In genomic region chr12:14384783-14385638, GRCh38 we compare ENCODE assay signal across 8 cellular contexts. TPM values are rescaled to one million over a fixed set of nuclear protein-coding genes. Genes with fewer than 3 reads are reported as not detected.
DNase-seq lines count a peak whose midpoint lies in the region; ATAC-seq and TF ChIP-seq lines count a peak whose summit lies in the region.

No MANE protein-coding gene starts in this region.

- H3K4me1 Mint-ChIP-seq in stimulated activated naive B cell treated with anti-CD40 and anti-IgM and Interleukin-4, amounts not matched to agents 10 μg/mL and 1 μg/mL and 100 μg/mL, for 72 hours, result peaks cover 11 to 41% of the 10 kb centered on the region in 2 donors

- H3K27ac ChIP-seq in effector memory CD4-positive, alpha-beta T cell (ENCODE audit: insufficient read depth, low read length, poor library complexity, severe bottlenecking), result peak overlapping the region; percentile 56

- H3K27ac Mint-ChIP-seq in stimulated activated naive B cell treated with anti-CD40 and anti-IgM and Interleukin-4, amounts not matched to agents 10 μg/mL and 1 μg/mL and 100 μg/mL, for 72 hours, result peak overlapping the region; percentile 85

- no peaks in the 10 kb centered on the region for H3K27me3 ChIP-seq in BE2C
- no peaks in the 10 kb centered on the region for H3K27me3 ChIP-seq in effector memory CD4-positive, alpha-beta T cell (replicated peaks; ENCODE audit: control insufficient read depth, insufficient read depth, low read length, poor library complexity, severe bottlenecking)

- peaks cover 49 to 62% of the 10 kb centered on the region in 2 donors for H3K36me3 Mint-ChIP-seq in stimulated activated naive B cell treated with anti-CD40 and anti-IgM and Interleukin-4, amounts not matched to agents 10 μg/mL and 1 μg/mL and 100 μg/mL, for 72 hours

- no peak for TF ChIP-seq CTCF in BE2C (IDR thresholded peaks at IDR 0.05; ENCODE audit: low read depth, low read length)

- H3K4me1 ChIP-seq in BE2C, result no peaks in the 10 kb centered on the region
- peaks cover 8% of the 10 kb centered on the region for H3K4me1 ChIP-seq in effector memory CD4-positive, alpha-beta T cell (ENCODE audit: control insufficient read depth, insufficient read depth, low read length, poor library complexity, severe bottlenecking)

- H3K9me3 ChIP-seq in BE2C, result no peaks in the 10 kb centered on the region
- H3K9me3 ChIP-seq in effector memory CD4-positive, alpha-beta T cell (ENCODE audit: control insufficient read depth, low read length), result peaks cover 4% of the 10 kb centered on the region

- H3K4me3 Mint-ChIP-seq in stimulated activated naive B cell treated with anti-CD40 and anti-IgM and Interleukin-4, amounts not matched to agents 10 μg/mL and 1 μg/mL and 100 μg/mL, for 72 hours, result peak overlapping the region; percentile 78 to 80

- H3K27me3 Mint-ChIP-seq in stimulated activated naive B cell treated with anti-CD40 and anti-IgM and Interleukin-4, amounts not matched to agents 10 μg/mL and 1 μg/mL and 100 μg/mL, for 72 hours, result no peaks in the 10 kb centered on the region

- H3K4me3 ChIP-seq in BE2C (ENCODE audit: low read depth, low read length), result peak overlapping the region; percentile 41
- H3K4me3 ChIP-seq in effector memory CD4-positive, alpha-beta T cell (ENCODE audit: insufficient read depth, low read depth, low read length, poor library complexity, severe bottlenecking), result no peak overlapping the region

- peaks cover 3 to 12% of the 10 kb centered on the region in 2 donors for H3K9me3 Mint-ChIP-seq in stimulated activated naive B cell treated with anti-CD40 and anti-IgM and Interleukin-4, amounts not matched to agents 10 μg/mL and 1 μg/mL and 100 μg/mL, for 72 hours

- peak; percentile 95 for ATAC-seq in GM18907 (IDR thresholded peaks at IDR 0.05; ENCODE audit: unreplicated experiment)
- ATAC-seq in HG03097 (IDR thresholded peaks at IDR 0.05; ENCODE audit: low FRiP score, unreplicated experiment), result peak; percentile 90
- peak; percentile 98 for ATAC-seq in stimulated activated naive B cell treated with anti-CD40 and anti-IgM and Interleukin-4, amounts not matched to agents 10 μg/mL and 1 μg/mL and 100 μg/mL, for 72 hours (replicated peaks)

- no peaks in the 10 kb centered on the region; the same call in none of the 2 replicates for H3K36me3 ChIP-seq in BE2C
- H3K36me3 ChIP-seq in effector memory CD4-positive, alpha-beta T cell (ENCODE audit: control insufficient read depth, insufficient read depth, low read length), result no peaks in the 10 kb centered on the region

- DNase-seq in BE2C, result peak; percentile 45
- DNase-seq in NCI-H2171 (lab: John Stamatoyannopoulos, UW), result peak; percentile 71
- DNase-seq in activated CD4-positive, alpha-beta T cell treated with anti-CD3 and anti-CD28 coated beads for 48 hours, result peak; percentile 64
- DNase-seq in effector memory CD4-positive, alpha-beta T cell, result peak; percentile 38 to 62 (median 52)
- peak; percentile 87 for DNase-seq in medulla oblongata (ENCODE audit: extremely low spot score)
- DNase-seq in stimulated activated naive B cell treated with anti-CD40 and anti-IgM and Interleukin-4, amounts not matched to agents 10 μg/mL and 1 μg/mL and 100 μg/mL, for 72 hours, result peak; percentile 46

RNA-seq across cellular contexts. Expression of gene ATF7IP, which starts 19.5 kb away (rescaled TPM):
- polyA plus RNA-seq in BE2C (2012; ENCODE audit: insufficient read depth, insufficient read length, low read depth), result 35.2 TPM
